In the genomic region with DNA sequence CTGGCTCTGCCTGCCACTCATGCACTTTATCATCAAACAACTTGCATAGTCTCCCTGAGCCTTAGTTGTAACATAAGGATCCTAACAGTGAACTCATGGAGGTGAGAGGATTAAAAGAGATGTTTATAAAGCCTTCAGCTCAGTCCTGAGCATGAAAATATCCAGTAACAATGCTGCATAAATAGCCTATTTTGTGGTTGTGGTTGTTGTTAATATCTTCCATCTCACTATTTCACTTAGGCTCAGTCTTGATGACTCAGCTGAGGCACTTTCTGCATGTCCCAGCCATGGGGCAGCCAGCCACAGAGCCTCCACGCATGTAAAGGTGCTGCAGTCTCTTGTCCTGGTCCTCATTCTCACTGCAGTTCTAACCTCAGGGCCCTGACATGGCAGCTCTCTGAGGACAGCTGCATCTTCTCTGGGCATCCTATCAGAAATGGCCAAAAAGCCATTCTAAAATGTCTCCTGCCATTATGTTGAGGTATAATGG, we compare ENCODE assay signal across 19 cellular contexts.
"Had no signal": no experiment of that assay in that cellular context is flagged by ENCODE, and none has a peak within 500 bp of the region (broad histone marks: within the 10 kb centered on the region; RNA-seq: fewer than 3 reads in every experiment).

No MANE protein-coding gene starts in this region.

- ATAC-seq: activated T-helper 17 cell treated with anti-CD3 and anti-CD28 coated beads, Interleukin-2, amount 50 U/mL, for 72 hours; gastrocnemius medialis; heart right ventricle; left lobe of liver; naive thymus-derived CD8-positive, alpha-beta T cell had no signal

- H3K9me3 Mint-ChIP-seq: activated T-helper 17 cell treated with anti-CD3 and anti-CD28 coated beads, Interleukin-2, amount 50 U/mL, for 72 hours; naive thymus-derived CD8-positive, alpha-beta T cell; stimulated activated naive CD8-positive, alpha-beta T cell treated with anti-CD3 and anti-CD28 coated beads, Interleukin-15, Interleukin-2, amounts not matched to agents 100 ng/mL and 50 ng/mL, for 24 hours had no signal

- H3K36me3 Mint-ChIP-seq: naive thymus-derived CD8-positive, alpha-beta T cell had no signal

- H3K27ac Mint-ChIP-seq: activated T-helper 17 cell treated with anti-CD3 and anti-CD28 coated beads, Interleukin-2, amount 50 U/mL, for 72 hours; naive thymus-derived CD8-positive, alpha-beta T cell; stimulated activated naive CD8-positive, alpha-beta T cell treated with anti-CD3 and anti-CD28 coated beads, Interleukin-15, Interleukin-2, amounts not matched to agents 100 ng/mL and 50 ng/mL, for 24 hours had no signal

- H3K27ac ChIP-seq: gastrocnemius medialis, heart right ventricle, neutrophil, right atrium auricular region, skin epidermis, thoracic aorta had no signal

- H3K36me3 ChIP-seq: gastrocnemius medialis, heart right ventricle, neutrophil, right atrium auricular region, thoracic aorta had no signal

- H3K4me3 Mint-ChIP-seq: activated T-helper 17 cell treated with anti-CD3 and anti-CD28 coated beads, Interleukin-2, amount 50 U/mL, for 72 hours; naive thymus-derived CD8-positive, alpha-beta T cell; stimulated activated naive CD8-positive, alpha-beta T cell treated with anti-CD3 and anti-CD28 coated beads, Interleukin-15, Interleukin-2, amounts not matched to agents 100 ng/mL and 50 ng/mL, for 24 hours had no signal

- DNase-seq: activated CD4-positive, alpha-beta T cell treated with anti-CD3 and anti-CD28 coated beads, Interleukin-2, amount 50 U/mL, for 48 hours; activated CD4-positive, CD25-positive, alpha-beta regulatory T cell treated with anti-CD3 and anti-CD28 coated beads, Interleukin-2, amount 50 U/mL, for 72 hours; activated naive CD4-positive, alpha-beta T cell treated with Interleukin-2 at 50 U/mL for 16 hours; aorta; gastrocnemius medialis; heart right ventricle; mammary epithelial cell; mucosa of descending colon; naive thymus-derived CD8-positive, alpha-beta T cell; posterior cingulate gyrus; stimulated activated CD4-positive, alpha-beta T cell treated with anti-CD3 and anti-CD28 coated beads, Interleukin-4, amount 100 ng/mL, for 24 hours had no signal

- FAIRE-seq: bronchial epithelial cell had no signal

- H3K4me1 ChIP-seq: gastrocnemius medialis, heart right ventricle, right atrium auricular region had no signal

- H3K9me3 ChIP-seq: gastrocnemius medialis, heart right ventricle, mucosa of descending colon, neutrophil, right atrium auricular region, thoracic aorta had no signal

- H3K27me3 ChIP-seq: gastrocnemius medialis, right atrium auricular region had no signal

- H3K4me1 Mint-ChIP-seq: activated T-helper 17 cell treated with anti-CD3 and anti-CD28 coated beads, Interleukin-2, amount 50 U/mL, for 72 hours; naive thymus-derived CD8-positive, alpha-beta T cell had no signal

- H3K4me3 ChIP-seq: gastrocnemius medialis, heart right ventricle, mucosa of descending colon, right atrium auricular region, skin epidermis, thoracic aorta had no signal
